In genomic region chr3:192514081-192514753, GRCh38 we compare ENCODE assay signal across 8 cellular contexts.
A peak's percentile ranks its signal among the peaks of the same experiment; 100 is the strongest.
DNase-seq lines count a peak whose midpoint lies in the region; ATAC-seq, FAIRE-seq and TF ChIP-seq lines count a peak whose summit lies in the region.

No MANE protein-coding gene starts in this region.

- 5 to 7% methylated on average over 39 of the region's 39 CpGs for WGBS in upper lobe of left lung, 2 donors

- no peaks in the 10 kb centered on the region for H3K79me2 ChIP-seq in astrocyte (ENCODE audit: insufficient read depth, low read length)

- TF ChIP-seq POLR2A in upper lobe of left lung (IDR thresholded peaks at IDR 0.05) = no peak

- H3K9me3 ChIP-seq in astrocyte (ENCODE audit: insufficient read depth, low read depth, low read length) = no peaks in the 10 kb centered on the region
- no peaks in the 10 kb centered on the region for H3K9me3 ChIP-seq in upper lobe of left lung

- peak overlapping the region; percentile 60 to 69 for H3K4me3 Mint-ChIP-seq in activated T-cell treated with anti-CD3 and anti-CD28 coated beads, Interleukin-2, amount 50 U/mL, for 72 hours
- H3K4me3 Mint-ChIP-seq in astrocyte (ENCODE audit: unreplicated experiment) = peak overlapping the region; percentile 92

- peak overlapping the region; percentile 78 for H2AFZ ChIP-seq in astrocyte (ENCODE audit: low read depth, low read length)

- no peaks in the 10 kb centered on the region for H3K9me3 Mint-ChIP-seq in activated T-cell treated with anti-CD3 and anti-CD28 coated beads, Interleukin-2, amount 50 U/mL, for 72 hours
- no peaks in the 10 kb centered on the region for H3K9me3 Mint-ChIP-seq in astrocyte (ENCODE audit: unreplicated experiment)

- no peak for ATAC-seq in activated T-cell treated with anti-CD3 and anti-CD28 coated beads, Interleukin-2, amount 50 U/mL, for 72 hours (replicated peaks in 1 of 2)
- peak in 1 of 2 donors; percentile 19 for ATAC-seq in upper lobe of left lung (ENCODE audit: low FRiP score in 2 of 2)
- ATAC-seq in GM19023 (IDR thresholded peaks at IDR 0.05; ENCODE audit: unreplicated experiment) = no peak

- H3K36me3 Mint-ChIP-seq in activated T-cell treated with anti-CD3 and anti-CD28 coated beads, Interleukin-2, amount 50 U/mL, for 72 hours (ENCODE audit: insufficient read depth in 2 of 2) = peaks cover 0 to 5% of the 10 kb centered on the region in 2 donors
- no peaks in the 10 kb centered on the region for H3K36me3 Mint-ChIP-seq in astrocyte (ENCODE audit: low read depth, unreplicated experiment)

- peaks cover 10% of the 10 kb centered on the region for H3K4me1 Mint-ChIP-seq in activated T-cell treated with anti-CD3 and anti-CD28 coated beads, Interleukin-2, amount 50 U/mL, for 72 hours (ENCODE audit: low read depth)
- peaks cover 4% of the 10 kb centered on the region for H3K4me1 Mint-ChIP-seq in astrocyte (ENCODE audit: low read depth, unreplicated experiment)

- H3K27ac ChIP-seq in astrocyte (ENCODE audit: low read depth, low read length) (no peak overlapping the region), upper lobe of left lung (no peak overlapping the region)

- H3K4me1 ChIP-seq in astrocyte (ENCODE audit: insufficient read depth, low read length) = peaks cover 3% of the 10 kb centered on the region
- H3K4me1 ChIP-seq in upper lobe of left lung = peaks cover 12 to 23% (median 14%) of the 10 kb centered on the region in 4 donors

- no peak for FAIRE-seq in astrocyte (lab: Jason Lieb, UNC)

- H3K4me2 ChIP-seq in astrocyte (ENCODE audit: low read length) = peak overlapping the region; percentile 93

- H4K20me1 ChIP-seq in astrocyte (ENCODE audit: insufficient read depth, low read length) = no peaks in the 10 kb centered on the region

- no peak overlapping the region for H3K27ac Mint-ChIP-seq in activated T-cell treated with anti-CD3 and anti-CD28 coated beads, Interleukin-2, amount 50 U/mL, for 72 hours
- H3K27ac Mint-ChIP-seq in astrocyte (ENCODE audit: unreplicated experiment) = no peak overlapping the region

- no peak for TF ChIP-seq EP300 in upper lobe of left lung (IDR thresholded peaks at IDR 0.05)

- no peak for DNase-seq in activated T-cell treated with anti-CD3 and anti-CD28 coated beads, Interleukin-2, amount 50 U/mL, for 72 hours
- DNase-seq in activated T-cell treated with anti-CD3 and anti-CD28 coated beads for 4 hours (no peak), astrocyte (ENCODE audit: low read depth) (peak; percentile 33), kidney tubule cell (ENCODE audit: low spot score) (peak; percentile 23), upper lobe of left lung (peak in 1 of 2 donors; percentile 80), GM19238 (ENCODE audit: insufficient read length, low spot score) (no peak), C1 segment of cervical spinal cord (lab: John Stamatoyannopoulos, UW) (no peak)

- H3K27me3 ChIP-seq in astrocyte (ENCODE audit: insufficient read depth, low read length) (peaks cover 11% of the 10 kb centered on the region), upper lobe of left lung (peaks cover 0 to 14% (median 7%) of the 10 kb centered on the region in 4 donors)

- H3K4me3 ChIP-seq in astrocyte (ENCODE audit: insufficient read depth, low read depth, low read length) (peak overlapping the region; percentile 48), upper lobe of left lung (peak overlapping the region in 3 of 4 donors; percentile 33 to 48 (median 42))

- H3K9ac ChIP-seq in astrocyte (ENCODE audit: low read length) = no peak overlapping the region

- TF ChIP-seq CTCF in astrocyte (IDR thresholded peaks at IDR 0.05; ENCODE audit: insufficient read depth, low read depth, low read length) (peak; percentile 7), upper lobe of left lung (IDR thresholded peaks at IDR 0.05) (no peak)

- H3K36me3 ChIP-seq in astrocyte (ENCODE audit: insufficient read depth, low read length) (no peaks in the 10 kb centered on the region), upper lobe of left lung (no peaks in the 10 kb centered on the region)

- H3K27me3 Mint-ChIP-seq in activated T-cell treated with anti-CD3 and anti-CD28 coated beads, Interleukin-2, amount 50 U/mL, for 72 hours (ENCODE audit: low read depth) = peaks cover 56% of the 10 kb centered on the region
- H3K27me3 Mint-ChIP-seq in astrocyte (ENCODE audit: low read depth, unreplicated experiment) = peaks cover 10% of the 10 kb centered on the region

Comparison
In these comparisons a context has a peak if more than half of its experiments do, and no peak if none do; other contexts are left out.
1. DNase-seq: peak in astrocyte (single experiment) and kidney tubule cell (single experiment); none in activated T-cell treated with anti-CD3 and anti-CD28 coated beads, Interleukin-2, amount 50 U/mL, for 72 hours (0 of 2), activated T-cell treated with anti-CD3 and anti-CD28 coated beads for 4 hours (single experiment), GM19238 (single experiment) and C1 segment of cervical spinal cord (0 of 14).